8 cellular contexts compared by ENCODE assay signal in the genomic region with DNA sequence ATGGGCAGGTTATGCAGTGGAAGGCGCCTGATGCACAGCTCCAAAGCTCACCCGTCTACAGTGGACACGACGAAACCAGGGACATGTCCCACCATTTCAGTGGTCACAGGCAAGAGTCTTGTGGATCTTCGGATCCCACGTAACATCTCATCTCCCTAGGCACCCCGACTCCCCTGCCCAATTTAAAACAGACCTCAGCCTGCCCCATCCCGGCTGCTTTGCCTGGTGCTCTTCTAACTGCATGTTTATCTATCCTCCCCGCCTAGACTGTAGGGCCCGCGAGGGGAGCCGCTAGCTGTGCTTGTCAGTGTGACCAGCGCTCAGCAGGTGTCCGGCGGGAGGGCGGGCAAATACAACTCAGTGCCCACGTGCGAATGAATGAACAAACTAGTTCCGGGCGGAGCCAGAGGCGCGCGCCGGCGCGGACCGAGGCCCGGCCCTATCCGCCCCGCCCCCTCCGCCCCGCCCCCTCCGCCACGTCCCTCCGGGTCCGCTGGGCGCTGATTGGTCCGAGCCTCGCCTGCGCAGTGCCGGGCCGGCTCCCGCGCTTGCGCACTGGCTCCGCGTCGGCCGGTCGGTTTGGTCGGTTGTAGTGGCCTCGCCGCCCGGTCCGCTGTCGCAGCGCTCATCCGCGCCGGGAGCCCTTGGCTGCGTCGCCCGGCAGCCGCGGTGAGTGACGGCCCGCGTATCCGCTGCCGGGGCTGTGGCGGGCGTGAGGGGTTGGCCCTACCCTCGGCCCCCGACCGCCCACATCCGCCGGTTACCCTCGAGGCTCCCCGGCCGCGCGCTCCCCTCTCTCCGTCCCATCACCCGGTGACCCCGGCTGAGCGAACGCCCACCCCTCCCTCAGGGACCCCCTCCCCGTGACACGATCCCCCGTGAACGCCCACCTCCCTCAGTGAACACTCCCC.
DNase-seq lines count a peak whose midpoint lies in the region; ATAC-seq and TF ChIP-seq lines count a peak whose summit lies in the region.

No MANE protein-coding gene starts in this region.

- H3K36me3 Mint-ChIP-seq in activated B cell treated with CpG ODN at 0.5 μM for 24 hours (ENCODE audit: low read depth), result peaks cover 26% of the 10 kb centered on the region

- TF ChIP-seq CTCF in AG09319 (IDR thresholded peaks at IDR 0.05; ENCODE audit: low read depth, low read length) (no peak), activated B cell treated with CpG ODN at 0.5 μM for 24 hours (IDR thresholded peaks at IDR 0.05) (no peak), spleen (IDR thresholded peaks at IDR 0.05 in 8 of 11, conservative IDR thresholded peaks at IDR 0.05 in 3 of 11) (peak in 1 of 11 experiments; percentile 10)

- no peaks in the 10 kb centered on the region for H3K9me3 Mint-ChIP-seq in activated B cell treated with CpG ODN at 0.5 μM for 24 hours

- POLR2A ChIA-PET in activated B cell treated with CpG ODN at 0.5 μM for 24 hours (lab: Charles Lee), result interaction anchor here (0.8 to 1.1 kb wide), 2 partner anchors 13 to 18 kb away, joined by 3 read pairs; no protein-coding TSS in a partner anchor

- peak in 2 of 3 donors; percentile 54 to 59 for TF ChIP-seq POLR2A in spleen (IDR thresholded peaks at IDR 0.05)

- H3K27me3 ChIP-seq in spleen (replicated peaks in 1 of 7), result no peaks in the 10 kb centered on the region

- WGBS in spleen, 5 donors, result 1 to 7% (median 2%) methylated on average over 32 to 91 of the region's 91 CpGs

- intact Hi-C loops in activated B cell treated with CpG ODN at 0.5 μM for 24 hours (cut with micrococcal nuclease), result loop anchor here (1.0 to 2.0 kb wide), 4 partner anchors 13 to 190 kb away; a partner anchor contains a TSS
- intact Hi-C loops in spleen (cut with DNase I; ENCODE audit: low total_unique reads), result no loop called here

- peak overlapping the region; percentile 90 for H3K4me3 Mint-ChIP-seq in activated B cell treated with CpG ODN at 0.5 μM for 24 hours

- H3K9me3 ChIP-seq in spleen, result no peaks in the 10 kb centered on the region

- peak overlapping the region; percentile 44 for H3K27ac ChIP-seq in caudate nucleus (ENCODE audit: low read depth, low read length)
- peak overlapping the region; percentile 79 to 96 (median 89) for H3K27ac ChIP-seq in spleen

- H3K36me3 ChIP-seq in spleen, result peaks cover 0 to 22% (median 12%) of the 10 kb centered on the region in 6 donors

- H3K4me3 ChIP-seq in spleen, result peak overlapping the region; percentile 80 to 96 (median 89)

- peak; percentile 63 for DNase-seq in AG09319 (ENCODE audit: extremely low read depth, low read depth)
- DNase-seq in NCI-H226, result peak; percentile 74
- DNase-seq in activated B cell treated with CpG ODN at 0.5 μM for 24 hours, result peak; percentile 88
- DNase-seq in caudate nucleus (lab: John Stamatoyannopoulos, UW), result peak in 59 of 61 donors; percentile 38 to 94 (median 85)
- DNase-seq in iris pigment epithelial cell (ENCODE audit: low read depth), result peak; percentile 82
- DNase-seq in spleen, result peak; percentile 97

- CTCF ChIA-PET in activated B cell treated with CpG ODN at 0.5 μM for 24 hours (lab: Charles Lee), result no interaction called here

- ATAC-seq in GM19025 (IDR thresholded peaks at IDR 0.05; ENCODE audit: low read depth, unreplicated experiment) (peak; percentile 86), HG03196 (IDR thresholded peaks at IDR 0.05; ENCODE audit: unreplicated experiment) (peak; percentile 81), activated B cell treated with CpG ODN at 0.5 μM for 24 hours (ENCODE audit: low read depth) (peak; percentile 93)

- H3K4me1 Mint-ChIP-seq in activated B cell treated with CpG ODN at 0.5 μM for 24 hours, result peaks cover 22% of the 10 kb centered on the region

- peak overlapping the region; percentile 88 for H3K27ac Mint-ChIP-seq in activated B cell treated with CpG ODN at 0.5 μM for 24 hours

- no peaks in the 10 kb centered on the region for H3K27me3 Mint-ChIP-seq in activated B cell treated with CpG ODN at 0.5 μM for 24 hours

- H3K4me1 ChIP-seq in spleen, result peaks cover 12 to 35% (median 21%) of the 10 kb centered on the region in 6 donors

Comparison
In these comparisons a context has a peak if more than half of its experiments do, and no peak if none do; other contexts are left out.
1. Peak in every context shown above with its lines: DNase-seq, ATAC-seq, H3K4me3 ChIP-seq and H3K27ac ChIP-seq.